Comparison of ENCODE assay signal across 21 cellular contexts in the genomic region with DNA sequence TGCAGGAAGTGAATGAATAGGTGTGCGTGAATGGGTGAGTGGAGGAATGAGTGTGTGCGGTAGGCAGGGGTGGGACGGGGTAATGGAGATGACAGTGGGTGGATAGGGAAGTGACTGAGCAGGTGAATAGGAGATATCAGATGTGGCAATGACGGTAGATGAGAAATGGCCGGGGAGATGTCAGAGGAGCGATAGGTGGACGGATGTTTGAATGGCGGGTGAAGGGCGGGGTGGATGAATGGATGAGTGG. TPM values are rescaled to one million over a fixed set of nuclear protein-coding genes. Genes with fewer than 3 reads are reported as not detected.
DNase-seq lines count a peak whose midpoint lies in the region; ATAC-seq, FAIRE-seq and TF ChIP-seq lines count a peak whose summit lies in the region.
"Had no signal": no experiment of that assay in that cellular context is flagged by ENCODE, and none has a peak within 500 bp of the region (broad histone marks: within the 10 kb centered on the region; RNA-seq: fewer than 3 reads in every experiment).

No MANE protein-coding gene starts in this region.

- H3K4me2 ChIP-seq in H1 (ENCODE audit: insufficient read depth in 1 of 2, low read depth in 2 of 2, low read length in 2 of 2) (peak overlapping the region; percentile 67 to 70), neural cell (ENCODE audit: low read length) (no peak overlapping the region)

- H2BK120ac ChIP-seq in H1 (replicated peaks; ENCODE audit: low read depth, low read length): no peak overlapping the region

- POLR2A ChIA-PET in activated CD4-positive, alpha-beta T cell treated with anti-CD3 and anti-CD28 coated beads for 36 hours (lab: Charles Lee): no interaction called here
- POLR2A ChIA-PET in H1 (lab: Charles Lee; ENCODE audit: partially characterized antibody): interaction anchor here (0.9 to 1.8 kb wide), 5 partner anchors 9 to 126 kb away, joined by 3 to 4 read pairs (median 3); partner anchors contain the start of gene ZNF780A

- CTCF ChIA-PET in activated CD4-positive, alpha-beta T cell treated with anti-CD3 and anti-CD28 coated beads for 36 hours (lab: Charles Lee): interaction anchor here (0.5 to 1.0 kb wide), 3 partner anchors 12 to 72 kb away, joined by 3 to 6 read pairs (median 3); no protein-coding TSS in a partner anchor
- CTCF ChIA-PET in H1 (lab: Charles Lee; ENCODE audit: partially characterized antibody): interaction anchor here (0.6 to 4.5 kb wide), 22 partner anchors 10 to 211 kb away, joined by 3 to 32 read pairs (median 5); partner anchors contain the start of genes CCNP and MAP3K10

- H3K9me3 ChIP-seq in HUES6 (ENCODE audit: control insufficient read depth, insufficient read depth, low read depth, low read length): no peaks in the 10 kb centered on the region
- H3K9me3 ChIP-seq in H1 (ENCODE audit: insufficient read depth in 2 of 2, low read depth in 1 of 2, low read length in 1 of 2): no peaks in the 10 kb centered on the region
- H3K9me3 ChIP-seq in neural cell (ENCODE audit: low read length): no peaks in the 10 kb centered on the region
- no peaks in the 10 kb centered on the region for H3K9me3 ChIP-seq in tibial nerve
- no peaks in the 10 kb centered on the region for H3K9me3 ChIP-seq in Peyer's patch
- H3K9me3 ChIP-seq: upper lobe of right lung had no signal

- H2AFZ ChIP-seq in H1 (ENCODE audit: low read length): no peak overlapping the region
- H2AFZ ChIP-seq in neural cell (ENCODE audit: low read depth, low read length): no peak overlapping the region

- H3K36me3 Mint-ChIP-seq in activated CD4-positive, alpha-beta T cell treated with anti-CD3 and anti-CD28 coated beads for 36 hours (ENCODE audit: low read depth): no peaks in the 10 kb centered on the region
- H3K36me3 Mint-ChIP-seq: activated naive CD8-positive, alpha-beta T cell treated with anti-CD3 and anti-CD28 coated beads, Interleukin-2, amount 10 ng/mL, durations not matched to agents 7 days and 5 days had no signal

- H3K79me2 ChIP-seq in H1 (ENCODE audit: control insufficient read depth in 1 of 2, insufficient read depth in 2 of 2, low read length in 2 of 2): no peaks in the 10 kb centered on the region
- no peaks in the 10 kb centered on the region for H3K79me2 ChIP-seq in neural cell (replicated peaks; ENCODE audit: insufficient read depth, low read length)

- no peak overlapping the region for H3K27ac Mint-ChIP-seq in activated CD4-positive, alpha-beta T cell treated with anti-CD3 and anti-CD28 coated beads for 36 hours
- H3K27ac Mint-ChIP-seq: activated naive CD8-positive, alpha-beta T cell treated with anti-CD3 and anti-CD28 coated beads, Interleukin-2, amount 10 ng/mL, durations not matched to agents 7 days and 5 days; CD4-positive, alpha-beta T cell; stimulated activated naive B cell treated with anti-CD40 and anti-IgM and Interleukin-4, amounts not matched to agents 10 μg/mL and 1 μg/mL and 100 μg/mL, for 72 hours had no signal

- H3K4me3 Mint-ChIP-seq in activated CD4-positive, alpha-beta T cell treated with anti-CD3 and anti-CD28 coated beads for 36 hours: no peak overlapping the region
- H3K4me3 Mint-ChIP-seq: activated naive CD8-positive, alpha-beta T cell treated with anti-CD3 and anti-CD28 coated beads, Interleukin-2, amount 10 ng/mL, durations not matched to agents 7 days and 5 days; CD4-positive, alpha-beta T cell; stimulated activated naive B cell treated with anti-CD40 and anti-IgM and Interleukin-4, amounts not matched to agents 10 μg/mL and 1 μg/mL and 100 μg/mL, for 72 hours had no signal

- peak overlapping the region; percentile 49 for H3K4me3 ChIP-seq in HUES6 (ENCODE audit: low read depth, low read length)
- peak overlapping the region in 3 of 4 experiments; percentile 3 to 49 (median 21); a peak in 5 of 8 replicates for H3K4me3 ChIP-seq in H1 (ENCODE audit: extremely low read depth in 1 of 4, insufficient read depth in 2 of 4, low read depth in 3 of 4, low read length in 4 of 4)
- peak overlapping the region; percentile 71 for H3K4me3 ChIP-seq in neural cell (ENCODE audit: low read length)
- no peak overlapping the region for H3K4me3 ChIP-seq in tibial nerve
- peak overlapping the region in 1 of 4 donors; percentile 1 for H3K4me3 ChIP-seq in Peyer's patch
- H3K4me3 ChIP-seq: upper lobe of right lung had no signal

- TF ChIP-seq CTCF in H1 (IDR thresholded peaks at IDR 0.05; ENCODE audit: control extremely low read depth in 1 of 3, insufficient read depth in 1 of 3, low read depth in 1 of 3, low read length in 3 of 3) (no peak), neural cell (IDR thresholded peaks at IDR 0.05; ENCODE audit: poor library complexity, severe bottlenecking) (no peak), tibial nerve (IDR thresholded peaks at IDR 0.05) (no peak), Peyer's patch (IDR thresholded peaks at IDR 0.05) (no peak)

- H2BK12ac ChIP-seq in H1 (ENCODE audit: low read depth, low read length): peak overlapping the region; percentile 62; the same call in 1 of the 2 replicates

- no peak overlapping the region for H4K91ac ChIP-seq in H1 (replicated peaks; ENCODE audit: insufficient read length, low read length)

- no peak overlapping the region for H3K4ac ChIP-seq in H1 (replicated peaks; ENCODE audit: insufficient read length, low read depth, low read length)

- TF ChIP-seq RAD21 in H1 (IDR thresholded peaks at IDR 0.05 in 1 of 2, conservative IDR thresholded peaks at IDR 0.05 in 1 of 2; ENCODE audit: low read depth in 2 of 2, low read length in 2 of 2) (no peak), neural cell (conservative IDR thresholded peaks at IDR 0.05) (no peak)

- 0 out of 2 replicates have a peak overlapping the region, but pooled peaks have one; percentile 56 for H2BK5ac ChIP-seq in H1 (ENCODE audit: low read depth, low read length)

- no peak overlapping the region for H3K9ac ChIP-seq in HUES6 (ENCODE audit: low read length)
- no peak overlapping the region for H3K9ac ChIP-seq in H1 (replicated peaks in 1 of 4; ENCODE audit: extremely low read depth in 1 of 4, low read depth in 3 of 4, low read length in 3 of 4)
- no peak overlapping the region for H3K9ac ChIP-seq in neural cell (ENCODE audit: low read length)

- peaks cover 8% of the 10 kb centered on the region for H3K4me1 Mint-ChIP-seq in activated CD4-positive, alpha-beta T cell treated with anti-CD3 and anti-CD28 coated beads for 36 hours

- peaks cover 7% of the 10 kb centered on the region; the same call in 1 of the 2 replicates for H3K23me2 ChIP-seq in H1 (ENCODE audit: low read depth, low read length)

- no peak for FAIRE-seq in H1 (lab: Jason Lieb, UNC)
- FAIRE-seq: A204.1, endometrium had no signal

- peaks cover 48% of the 10 kb centered on the region for H3K27me3 ChIP-seq in HUES6 (ENCODE audit: control insufficient read depth, insufficient read depth, low read length)
- H3K27me3 ChIP-seq in H1 (replicated peaks in 1 of 4; ENCODE audit: control insufficient read depth in 3 of 4, extremely low read depth in 1 of 4, insufficient read depth in 3 of 4, low read length in 3 of 4): peaks cover 3 to 21% (median 16%) of the 10 kb centered on the region in 4 experiments
- H3K27me3 ChIP-seq in neural cell (ENCODE audit: insufficient read depth, low read depth, low read length): peaks cover 14% of the 10 kb centered on the region
- peaks cover 4 to 50% of the 10 kb centered on the region in 2 donors for H3K27me3 ChIP-seq in tibial nerve
- H3K27me3 ChIP-seq in Peyer's patch: peaks cover 0 to 18% of the 10 kb centered on the region in 2 donors

- H3K14ac ChIP-seq in H1 (ENCODE audit: insufficient read length): no peak overlapping the region

- peak; percentile 40 for DNase-seq in activated CD4-positive, alpha-beta T cell treated with anti-CD3 and anti-CD28 coated beads for 36 hours
- DNase-seq in activated CD4-positive, alpha-beta T cell treated with anti-CD3 and anti-CD28 coated beads for 4 hours: no peak
- no peak for DNase-seq in H1 (ENCODE audit: low read depth in 1 of 2, low spot score in 2 of 2)
- no peak for DNase-seq in tibial nerve (ENCODE audit: low spot score in 2 of 2)
- no peak for DNase-seq in hepatic stellate cell (ENCODE audit: low spot score)
- no peak for DNase-seq in Peyer's patch
- DNase-seq: CD4-positive, alpha-beta T cell; central memory CD4-positive, alpha-beta T cell; foreskin melanocyte; GOT3; midbrain; occipital lobe; stimulated activated naive B cell treated with anti-CD40 and anti-IgM and Interleukin-4, amounts not matched to agents 10 μg/mL and 1 μg/mL and 100 μg/mL, for 72 hours had no signal

- H3K27ac ChIP-seq in HUES6 (ENCODE audit: low read depth, low read length) (no peak overlapping the region), H1 (ENCODE audit: low read depth, low read length) (no peak overlapping the region), neural cell (ENCODE audit: low read length) (no peak overlapping the region), tibial nerve (no peak overlapping the region), Peyer's patch (no peak overlapping the region)
- H3K27ac ChIP-seq: RWPE1, skin epidermis, upper lobe of right lung had no signal

- H4K8ac ChIP-seq in H1 (ENCODE audit: extremely low read depth, insufficient read depth, low read length): 0 out of 2 replicates have a peak overlapping the region, but pooled peaks have one; percentile 1

- H3K36me3 ChIP-seq in HUES6 (ENCODE audit: control insufficient read depth, insufficient read depth, low read length) (peaks cover 6% of the 10 kb centered on the region), H1 (ENCODE audit: control insufficient read depth in 2 of 4, insufficient read depth in 4 of 4, low read length in 3 of 4) (no peaks in the 10 kb centered on the region), neural cell (ENCODE audit: insufficient read depth, low read length) (no peaks in the 10 kb centered on the region), tibial nerve (peaks cover 0 to 33% (median 0%) of the 10 kb centered on the region in 3 donors), Peyer's patch (no peaks in the 10 kb centered on the region)
- H3K36me3 ChIP-seq: upper lobe of right lung had no signal

- peaks cover 35% of the 10 kb centered on the region for H3K27me3 Mint-ChIP-seq in activated CD4-positive, alpha-beta T cell treated with anti-CD3 and anti-CD28 coated beads for 36 hours

- peaks cover 5% of the 10 kb centered on the region; the same call in 1 of the 2 replicates for H3K4me1 ChIP-seq in HUES6 (ENCODE audit: control insufficient read depth, insufficient read depth, low read length)
- peaks cover 0 to 10% (median 5%) of the 10 kb centered on the region in 4 experiments; a peak in 5 of 7 replicates for H3K4me1 ChIP-seq in H1 (replicated peaks in 1 of 4; ENCODE audit: control insufficient read depth in 3 of 4, insufficient read depth in 4 of 4, low read length in 3 of 4)
- peaks cover 0 to 12% (median 0%) of the 10 kb centered on the region in 4 donors for H3K4me1 ChIP-seq in tibial nerve
- peaks cover 0 to 22% (median 0%) of the 10 kb centered on the region in 4 donors for H3K4me1 ChIP-seq in Peyer's patch
- H3K4me1 ChIP-seq: upper lobe of right lung had no signal

- H2BK20ac ChIP-seq in H1 (ENCODE audit: low read length): peak overlapping the region; percentile 72; the same call in 1 of the 2 replicates

- no peak for TF ChIP-seq EP300 in H1 (IDR thresholded peaks at IDR 0.05; ENCODE audit: borderline replicate concordance in 1 of 2, low read depth in 2 of 2, low read length in 2 of 2)
- no peak for TF ChIP-seq EP300 in neural cell (conservative IDR thresholded peaks at IDR 0.05; ENCODE audit: poor library complexity, severe bottlenecking)
- TF ChIP-seq EP300 in tibial nerve (IDR thresholded peaks at IDR 0.05): no peak

- no peaks in the 10 kb centered on the region for H3K9me3 Mint-ChIP-seq in activated CD4-positive, alpha-beta T cell treated with anti-CD3 and anti-CD28 coated beads for 36 hours (ENCODE audit: low read depth)
- H3K9me3 Mint-ChIP-seq: activated naive CD8-positive, alpha-beta T cell treated with anti-CD3 and anti-CD28 coated beads, Interleukin-2, amount 10 ng/mL, durations not matched to agents 7 days and 5 days; CD4-positive, alpha-beta T cell; stimulated activated naive B cell treated with anti-CD40 and anti-IgM and Interleukin-4, amounts not matched to agents 10 μg/mL and 1 μg/mL and 100 μg/mL, for 72 hours had no signal

- H3K18ac ChIP-seq in H1 (ENCODE audit: extremely low read depth, low read length): no peak overlapping the region

- no peaks in the 10 kb centered on the region for H3K9me2 ChIP-seq in neural cell (ENCODE audit: insufficient read depth, low read length)

- H2BK15ac ChIP-seq in H1 (ENCODE audit: low read length): no peak overlapping the region

- H3F3A ChIP-seq in neural cell (ENCODE audit: insufficient read depth, low read length, poor library complexity, severe bottlenecking): no peaks in the 10 kb centered on the region

- intact Hi-C loops in activated CD4-positive, alpha-beta T cell treated with anti-CD3 and anti-CD28 coated beads for 36 hours (cut with DNase I, micrococcal nuclease): no loop called here

- TF ChIP-seq POLR2A in H1 (IDR thresholded peaks at IDR 0.05; ENCODE audit: control extremely low read depth in 1 of 2, low read depth in 2 of 2, low read length in 2 of 2) (no peak), tibial nerve (IDR thresholded peaks at IDR 0.05) (no peak), Peyer's patch (IDR thresholded peaks at IDR 0.05) (no peak)

- ATAC-seq in activated CD4-positive, alpha-beta T cell treated with anti-CD3 and anti-CD28 coated beads for 36 hours: peak; percentile 43

- H3K23ac ChIP-seq in H1 (ENCODE audit: insufficient read length): no peak overlapping the region

- H4K20me1 ChIP-seq in H1 (replicated peaks in 1 of 2; ENCODE audit: control insufficient read depth in 1 of 2, insufficient read depth in 2 of 2, low read length in 2 of 2): peaks cover 3 to 4% of the 10 kb centered on the region in 2 experiments
- no peaks in the 10 kb centered on the region for H4K20me1 ChIP-seq in neural cell (ENCODE audit: insufficient read depth)

- no peak overlapping the region for H2AK5ac ChIP-seq in H1 (ENCODE audit: low read depth, low read length)

- H3K56ac ChIP-seq in H1 (replicated peaks; ENCODE audit: insufficient read length, low read depth, low read length): no peak overlapping the region

- 29 to 100% methylated on average over 3 to 9 of the region's 9 CpGs for WGBS in H1 (ENCODE audit: extremely low coverage in 1 of 2, insufficient coverage in 1 of 2, insufficient read length in 1 of 2, insufficient replicate concordance in 2 of 2, low coverage in 1 of 2, low lambda C conversion rate in 2 of 2, missing lambda C conversion rate in 1 of 2), 2 experiments
- WGBS in tibial nerve, 2 donors: 27 to 32% methylated on average over 9 of the region's 9 CpGs

- no peaks in the 10 kb centered on the region for H3K79me1 ChIP-seq in H1 (ENCODE audit: low read depth, low read length)

- no peak overlapping the region for H4K5ac ChIP-seq in H1 (ENCODE audit: insufficient read length, low read depth, low read length)

RNA-seq across cellular contexts. Expression of gene TTC9B, which starts 1.5 kb away (rescaled TPM):
- not detected for total RNA-seq in activated CD4-positive, alpha-beta T cell treated with anti-CD3 and anti-CD28 coated beads for 36 hours
- not detected in 2 replicates for total RNA-seq in H1 (2021; fragmentation: NEBNext Ultra II Directional; extraction: Animal tissue kit (Norgen Biotek cat#: 25700))
- polyA plus RNA-seq in H1 (2011; rRNA removed) (0.24 and 0.26 TPM in 2 replicates), neural cell (111 and 132 TPM in 2 replicates)
- polyA plus RNA-seq in H1 (2011; cell fraction: cytosol; rRNA removed): 0.22 TPM
- polyA plus RNA-seq in H1 (2011; cell fraction: nucleus; rRNA removed): 0.13 TPM
- polyA plus RNA-seq in H1 (2012, experiment 1 of 2): 0.25 to 0.59 TPM (median 0.46 TPM) in 3 of 4 replicates, not detected in the other
- 0.10 TPM for polyA plus RNA-seq in H1 (2012, experiment 2 of 2)
- 0.28 TPM for polyA plus RNA-seq in H1 (2013, experiment 1 of 2)
- polyA plus RNA-seq in H1 (2013, experiment 2 of 2): 0.18 TPM
- polyA minus RNA-seq in H1 (2011; rRNA and poly(A)+ RNA removed): not detected in 2 replicates
- not detected for polyA minus RNA-seq in H1 (2011; cell fraction: cytosol; rRNA and poly(A)+ RNA removed)
- polyA minus RNA-seq in H1 (2011; cell fraction: nucleus; rRNA and poly(A)+ RNA removed): 0.30 TPM
- polyA minus RNA-seq in neural cell: 25.4 and 25.8 TPM in 2 replicates
- total RNA-seq in tibial nerve (under 1 TPM in 1 of 4 donors, not detected in 3; 0.84 TPM), Peyer's patch (not detected)
- total RNA-seq: activated naive CD8-positive, alpha-beta T cell treated with anti-CD3 and anti-CD28 coated beads, Interleukin-2, amount 10 ng/mL, durations not matched to agents 7 days and 5 days; CD4-positive, alpha-beta T cell; upper lobe of right lung had no signal

RNA-seq across cellular contexts. Expression of gene CCNP, which starts 9.8 kb away (rescaled TPM):
- total RNA-seq in activated CD4-positive, alpha-beta T cell treated with anti-CD3 and anti-CD28 coated beads for 36 hours: under 1 TPM in 1 of 2 experiments, not detected in 1; 0.12 TPM
- 0.63 and 1.9 TPM in 2 replicates for total RNA-seq in H1 (2021; fragmentation: NEBNext Ultra II Directional; extraction: Animal tissue kit (Norgen Biotek cat#: 25700))
- 2.1 and 4.6 TPM in 2 replicates for polyA plus RNA-seq in H1 (2011; rRNA removed)
- polyA plus RNA-seq in H1 (2011; cell fraction: cytosol; rRNA removed): 2.6 TPM
- polyA plus RNA-seq in H1 (2011; cell fraction: nucleus; rRNA removed): 3.3 TPM
- 1.2 to 2.1 TPM (median 1.7 TPM) in 4 replicates for polyA plus RNA-seq in H1 (2012, experiment 1 of 2)
- 1.0 TPM for polyA plus RNA-seq in H1 (2012, experiment 2 of 2)
- 0.87 TPM for polyA plus RNA-seq in H1 (2013, experiment 1 of 2)
- polyA plus RNA-seq in H1 (2013, experiment 2 of 2): 0.81 TPM
- polyA minus RNA-seq in H1 (2011; rRNA and poly(A)+ RNA removed): 0.28 and 0.66 TPM in 2 replicates
- 2.8 TPM for polyA minus RNA-seq in H1 (2011; cell fraction: cytosol; rRNA and poly(A)+ RNA removed)
- polyA minus RNA-seq in H1 (2011; cell fraction: nucleus; rRNA and poly(A)+ RNA removed): 1.2 TPM
- polyA plus RNA-seq in neural cell: 0.30 and 0.32 TPM in 2 replicates
- not detected in 2 replicates for polyA minus RNA-seq in neural cell
- 1 to 10 TPM in 1 of 4 donors, not detected in 3; 2.7 TPM for total RNA-seq in tibial nerve
- total RNA-seq in Peyer's patch: 1 to 10 TPM in 1 of 4 donors, not detected in 3; 1.3 TPM
- total RNA-seq: upper lobe of right lung had no signal

RNA-seq across cellular contexts. Expression of gene MAP3K10, which starts 25.5 kb away (rescaled TPM):
- 10 to 100 TPM in 1 of 2 experiments, 1 to 10 TPM in 1; 8.7 to 10.8 TPM for total RNA-seq in activated CD4-positive, alpha-beta T cell treated with anti-CD3 and anti-CD28 coated beads for 36 hours
- total RNA-seq in H1 (2021; fragmentation: NEBNext Ultra II Directional; extraction: Animal tissue kit (Norgen Biotek cat#: 25700)): 15.9 and 18.3 TPM in 2 replicates
- polyA plus RNA-seq in H1 (2011; rRNA removed): 4.9 and 9.2 TPM in 2 replicates
- polyA plus RNA-seq in H1 (2011; cell fraction: cytosol; rRNA removed): 8.4 TPM
- 30.4 TPM for polyA plus RNA-seq in H1 (2011; cell fraction: nucleus; rRNA removed)
- 10.2 to 16.6 TPM (median 13.2 TPM) in 4 replicates for polyA plus RNA-seq in H1 (2012, experiment 1 of 2)
- 6.7 TPM for polyA plus RNA-seq in H1 (2012, experiment 2 of 2)
- 8.6 TPM for polyA plus RNA-seq in H1 (2013, experiment 1 of 2)
- polyA plus RNA-seq in H1 (2013, experiment 2 of 2): 7.6 TPM
- 6.4 and 8.4 TPM in 2 replicates for polyA minus RNA-seq in H1 (2011; rRNA and poly(A)+ RNA removed)
- 11.9 TPM for polyA minus RNA-seq in H1 (2011; cell fraction: cytosol; rRNA and poly(A)+ RNA removed)
- polyA minus RNA-seq in H1 (2011; cell fraction: nucleus; rRNA and poly(A)+ RNA removed): 18.3 TPM
- polyA plus RNA-seq in neural cell: 18.3 and 21.1 TPM in 2 replicates
- 46.4 and 48.9 TPM in 2 replicates for polyA minus RNA-seq in neural cell
- 10 to 100 TPM; 12.7 to 24.6 (median 13.9) TPM for total RNA-seq in tibial nerve
- total RNA-seq in Peyer's patch: 10 to 100 TPM in 3 of 4 donors, 1 to 10 TPM in 1; 8.1 to 64.4 (median 16.2) TPM

Comparison
In these comparisons a context has a peak if more than half of its experiments do, and no peak if none do; other contexts are left out.
1. H3K4me3 ChIP-seq: peak in HUES6 (single experiment), H1 (3 of 4) and neural cell (single experiment); none in tibial nerve (0 of 4).